9 cellular contexts compared by ENCODE assay signal in the genomic region with DNA sequence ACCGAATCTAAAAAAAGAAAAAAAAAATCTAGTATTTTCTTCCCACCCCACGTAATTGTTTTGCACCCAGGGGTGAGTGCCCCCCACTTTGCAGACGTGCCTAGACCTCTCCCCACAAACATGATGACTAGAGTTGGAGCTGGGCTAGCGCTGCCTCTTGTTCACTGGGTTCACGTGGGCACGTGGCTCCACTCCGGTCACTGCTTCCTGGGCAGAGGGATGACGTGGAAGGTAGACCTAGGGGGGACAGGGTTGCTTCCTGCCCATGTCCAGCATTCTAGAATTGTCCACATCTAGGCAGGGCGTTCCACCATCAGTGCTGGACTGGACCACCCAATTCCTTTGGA. TPM values are rescaled to one million over a fixed set of nuclear protein-coding genes. Genes with fewer than 3 reads are reported as not detected.
DNase-seq lines count a peak whose midpoint lies in the region; ATAC-seq and TF ChIP-seq lines count a peak whose summit lies in the region.
"Had no signal": no experiment of that assay in that cellular context is flagged by ENCODE, and none has a peak within 500 bp of the region (broad histone marks: within the 10 kb centered on the region; RNA-seq: fewer than 3 reads in every experiment).

No MANE protein-coding gene starts in this region.

- H2AFZ ChIP-seq in ACC112 (ENCODE audit: low read length, unreplicated experiment), result no peak overlapping the region

- H3K36me3 ChIP-seq in ACC112 (ENCODE audit: insufficient read depth, low read length), result peaks cover 7% of the 10 kb centered on the region; the same call in 1 of the 2 replicates
- H3K36me3 ChIP-seq in mesodermal cell (ENCODE audit: control insufficient read depth, insufficient read depth, low read length), result peaks cover 23% of the 10 kb centered on the region
- H3K36me3 ChIP-seq: transverse colon had no signal

- peaks cover 12% of the 10 kb centered on the region for H3K79me2 ChIP-seq in ACC112 (ENCODE audit: control insufficient read depth, insufficient read depth, low read length, unreplicated experiment)

- H3K9me3 Mint-ChIP-seq in activated T-helper 17 cell treated with anti-CD3 and anti-CD28 coated beads, Interleukin-2, amount 50 U/mL, for 72 hours, result no peaks in the 10 kb centered on the region

- H3K4me1 ChIP-seq in ACC112 (ENCODE audit: control insufficient read depth, insufficient read depth, low read length, unreplicated experiment), result peaks cover 14% of the 10 kb centered on the region
- peaks cover 15% of the 10 kb centered on the region for H3K4me1 ChIP-seq in mesodermal cell (ENCODE audit: control insufficient read depth, insufficient read depth, low read length, poor library complexity, severe bottlenecking)

- no peaks in the 10 kb centered on the region for H3K4me1 Mint-ChIP-seq in activated T-helper 17 cell treated with anti-CD3 and anti-CD28 coated beads, Interleukin-2, amount 50 U/mL, for 72 hours

- H3K9me3 ChIP-seq in mesodermal cell (ENCODE audit: control insufficient read depth, low read length), result no peaks in the 10 kb centered on the region
- H3K9me3 ChIP-seq: transverse colon had no signal

- DNase-seq in GM12864 (ENCODE audit: low read depth) (no peak), GOT3 (lab: John Stamatoyannopoulos, UW) (no peak)

- H3K27ac ChIP-seq in ACC112 (ENCODE audit: low read depth, low read length) (no peak overlapping the region), mesodermal cell (ENCODE audit: low read depth, low read length, severe bottlenecking) (peak overlapping the region; percentile 73)

- H3K27ac Mint-ChIP-seq in activated T-helper 17 cell treated with anti-CD3 and anti-CD28 coated beads, Interleukin-2, amount 50 U/mL, for 72 hours, result no peak overlapping the region

- peak overlapping the region; percentile 62 for H3K4me3 Mint-ChIP-seq in activated T-helper 17 cell treated with anti-CD3 and anti-CD28 coated beads, Interleukin-2, amount 50 U/mL, for 72 hours

- 0 out of 2 replicates have a peak overlapping the region, but pooled peaks have one; percentile 65 for H3K4me3 ChIP-seq in ACC112 (ENCODE audit: low read depth, low read length)
- H3K4me3 ChIP-seq in GM12864 (ENCODE audit: low read depth, low read length), result peak overlapping the region; percentile 38
- H3K4me3 ChIP-seq in mesodermal cell (ENCODE audit: extremely low read depth, insufficient read depth, low read length, poor library complexity, severe bottlenecking), result peak overlapping the region; percentile 21

- no peak for TF ChIP-seq CTCF in GM12864 (IDR thresholded peaks at IDR 0.05; ENCODE audit: low read depth, low read length, missing control alignments)

- no peaks in the 10 kb centered on the region for H3K36me3 Mint-ChIP-seq in activated T-helper 17 cell treated with anti-CD3 and anti-CD28 coated beads, Interleukin-2, amount 50 U/mL, for 72 hours (ENCODE audit: low read depth)

- WGBS in mesodermal cell (ENCODE audit: insufficient coverage in 2 of 2), 2 experiments, result 92 to 93% methylated on average over 4 to 5 of the region's 9 CpGs

- no peaks in the 10 kb centered on the region for H3K27me3 ChIP-seq in ACC112 (ENCODE audit: insufficient read depth, low read length)
- H3K27me3 ChIP-seq: transverse colon had no signal

- ATAC-seq in activated T-helper 17 cell treated with anti-CD3 and anti-CD28 coated beads, Interleukin-2, amount 50 U/mL, for 72 hours (replicated peaks), result no peak
- ATAC-seq in GM18907 (IDR thresholded peaks at IDR 0.05; ENCODE audit: unreplicated experiment), result no peak
- ATAC-seq in GM18517 (IDR thresholded peaks at IDR 0.05; ENCODE audit: unreplicated experiment), result no peak
- no peak for ATAC-seq in GM18505 (IDR thresholded peaks at IDR 0.05; ENCODE audit: unreplicated experiment)

- no peaks in the 10 kb centered on the region for H3K27me3 Mint-ChIP-seq in activated T-helper 17 cell treated with anti-CD3 and anti-CD28 coated beads, Interleukin-2, amount 50 U/mL, for 72 hours

- TF ChIP-seq POLR2A in GM18505 (IDR thresholded peaks at IDR 0.05; ENCODE audit: borderline replicate concordance, extremely low read depth, insufficient read depth, insufficient read length), result no peak

RNA-seq across cellular contexts. Expression of gene LIMK1, which starts 0.9 kb away (rescaled TPM):
- 10 to 100 TPM; 12.7 to 20.2 TPM for total RNA-seq in activated T-helper 17 cell treated with anti-CD3 and anti-CD28 coated beads, Interleukin-2, amount 50 U/mL, for 72 hours
- polyA plus RNA-seq in mesodermal cell (2013, experiment 1 of 2), result 55.2 TPM
- 43.4 TPM for polyA plus RNA-seq in mesodermal cell (2013, experiment 2 of 2)

RNA-seq across cellular contexts. Expression of gene ELN, which starts 54.8 kb away (rescaled TPM):
- total RNA-seq in activated T-helper 17 cell treated with anti-CD3 and anti-CD28 coated beads, Interleukin-2, amount 50 U/mL, for 72 hours, result not detected
- 15.7 TPM for polyA plus RNA-seq in mesodermal cell (2013, experiment 1 of 2)
- polyA plus RNA-seq in mesodermal cell (2013, experiment 2 of 2), result 8.2 TPM
